Comparison of ENCODE assay signal across 8 cellular contexts in genomic region chr7:107201795-107202450, GRCh38.
DNase-seq lines count a peak whose midpoint lies in the region; ATAC-seq and FAIRE-seq lines count a peak whose summit lies in the region.

No MANE protein-coding gene starts in this region.

- DNase-seq in NCI-H774 (lab: John Stamatoyannopoulos, UW) (peak; percentile 57), astrocyte of the hippocampus (ENCODE audit: low read depth, low spot score) (peak; percentile 46), iPS-NIHi7 (ENCODE audit: extremely low spot score) (peak; percentile 71), hippocampal formation (lab: John Stamatoyannopoulos, UW) (no peak)
- DNase-seq in stimulated activated naive CD8-positive, alpha-beta T cell treated with anti-CD3 and anti-CD28 coated beads, Interleukin-15, amount 100 ng/mL, for 72 hours = peak; percentile 19 to 29
- no peak for DNase-seq in stimulated activated naive CD4-positive, alpha-beta T cell treated with Interleukin-2 at 50 U/mL for 16 hours (lab: John Stamatoyannopoulos, UW)

- H3K4me3 Mint-ChIP-seq in stimulated activated naive CD8-positive, alpha-beta T cell treated with anti-CD3 and anti-CD28 coated beads, Interleukin-15, amount 100 ng/mL, for 72 hours = no peak overlapping the region

- peak; percentile 43 for ATAC-seq in HG03175 (IDR thresholded peaks at IDR 0.05; ENCODE audit: unreplicated experiment)
- ATAC-seq in stimulated activated naive CD8-positive, alpha-beta T cell treated with anti-CD3 and anti-CD28 coated beads, Interleukin-15, amount 100 ng/mL, for 72 hours = peak; percentile 80

- H3K27me3 Mint-ChIP-seq in stimulated activated naive CD8-positive, alpha-beta T cell treated with anti-CD3 and anti-CD28 coated beads, Interleukin-15, amount 100 ng/mL, for 72 hours = no peaks in the 10 kb centered on the region

- H3K4me1 Mint-ChIP-seq in stimulated activated naive CD8-positive, alpha-beta T cell treated with anti-CD3 and anti-CD28 coated beads, Interleukin-15, amount 100 ng/mL, for 72 hours = no peaks in the 10 kb centered on the region

- H3K27ac Mint-ChIP-seq in stimulated activated naive CD8-positive, alpha-beta T cell treated with anti-CD3 and anti-CD28 coated beads, Interleukin-15, amount 100 ng/mL, for 72 hours = peak overlapping the region in 1 of 2 donors; percentile 6

- peak; percentile 27 for FAIRE-seq in G401.6 (lab: Jason Lieb, UNC)

- H3K9me3 Mint-ChIP-seq in stimulated activated naive CD8-positive, alpha-beta T cell treated with anti-CD3 and anti-CD28 coated beads, Interleukin-15, amount 100 ng/mL, for 72 hours = no peaks in the 10 kb centered on the region

Comparison
In these comparisons a context has a peak if more than half of its experiments do, and no peak if none do; other contexts are left out.
1. DNase-seq: peak in NCI-H774 (single experiment), astrocyte of the hippocampus (single experiment), iPS-NIHi7 (single experiment) and stimulated activated naive CD8-positive, alpha-beta T cell treated with anti-CD3 and anti-CD28 coated beads, Interleukin-15, amount 100 ng/mL, for 72 hours (2 of 2); none in stimulated activated naive CD4-positive, alpha-beta T cell treated with Interleukin-2 at 50 U/mL for 16 hours (single experiment) and hippocampal formation (0 of 2).